ENCODE assay signal across 14 cellular contexts in genomic region chrX:38882894-38883620, GRCh38.
DNase-seq lines count a peak whose midpoint lies in the region; ATAC-seq and TF ChIP-seq lines count a peak whose summit lies in the region.
"Had no signal": no experiment of that assay in that cellular context is flagged by ENCODE, and none has a peak within 500 bp of the region (broad histone marks: within the 10 kb centered on the region; RNA-seq: fewer than 3 reads in every experiment).

No MANE protein-coding gene starts in this region.

- H4K8ac ChIP-seq in neuronal stem cell (ENCODE audit: low read depth, low read length) = no peak overlapping the region

- H3K4me1 ChIP-seq in RWPE2 (ENCODE audit: insufficient read depth, poor library complexity, severe bottlenecking) (peaks cover 5% of the 10 kb centered on the region), neuronal stem cell (ENCODE audit: control insufficient read depth in 2 of 2, insufficient read depth in 1 of 2, low read depth in 1 of 2, low read length in 2 of 2) (no peaks in the 10 kb centered on the region)

- H2BK15ac ChIP-seq in neuronal stem cell (ENCODE audit: low read length) = no peak overlapping the region

- DNase-seq in AG08395 (ENCODE audit: low spot score) = peak; percentile 79
- DNase-seq in HCEC 1CT = peak; percentile 95
- peak; percentile 76 for DNase-seq in RWPE2 (ENCODE audit: low spot score)
- DNase-seq in fibroblast of the aortic adventitia (ENCODE audit: low read depth) = peak; percentile 75
- no peak for DNase-seq in neuronal stem cell (ENCODE audit: low spot score)
- no peak for DNase-seq in ecto neural progenitor cell (ENCODE audit: low spot score)
- DNase-seq in NCI-H2081 (lab: John Stamatoyannopoulos, UW) = no peak
- DNase-seq: activated T-cell treated with anti-CD3 and anti-CD28 coated beads, Interleukin-2, amount 50 U/mL, for 72 hours; C1 segment of cervical spinal cord; naive B cell; NCI-H526 treated with DMSO at 0.1 percent for 48 hours; stimulated activated naive CD4-positive, alpha-beta T cell treated with Interleukin-2 at 50 U/mL for 16 hours had no signal

- no peak overlapping the region for H3K9ac ChIP-seq in neuronal stem cell (ENCODE audit: low read depth, low read length, poor library complexity)
- H3K9ac ChIP-seq: KMS-11 had no signal

- H2BK120ac ChIP-seq in neuronal stem cell (ENCODE audit: low read depth, low read length) = no peak overlapping the region

- H2AFZ ChIP-seq in neuronal stem cell (ENCODE audit: low read length) = no peak overlapping the region

- no peak overlapping the region for H3K4ac ChIP-seq in neuronal stem cell (ENCODE audit: low read length)

- H3K79me1 ChIP-seq in neuronal stem cell (ENCODE audit: low read depth, low read length) = no peaks in the 10 kb centered on the region

- peak overlapping the region; percentile 60 for H3K27ac ChIP-seq in RWPE2 (ENCODE audit: poor library complexity, severe bottlenecking)
- H3K27ac ChIP-seq in neuronal stem cell (replicated peaks; ENCODE audit: low read length) = no peak overlapping the region
- H3K27ac ChIP-seq: KMS-11 had no signal

- H2BK5ac ChIP-seq in neuronal stem cell (ENCODE audit: low read length) = no peak overlapping the region

- H3K23ac ChIP-seq in neuronal stem cell (ENCODE audit: low read depth, low read length, poor library complexity) = no peak overlapping the region

- H3K14ac ChIP-seq in neuronal stem cell (ENCODE audit: low read length) = no peak overlapping the region

- H3K36me3 ChIP-seq in RWPE2 (ENCODE audit: low read depth) (no peaks in the 10 kb centered on the region), neuronal stem cell (replicated peaks in 1 of 2; ENCODE audit: control insufficient read depth in 2 of 2, insufficient read depth in 2 of 2, low read length in 2 of 2) (no peaks in the 10 kb centered on the region)

- no CpG with 5 or more reads among the region's 4 CpGs for WGBS in neuronal stem cell (ENCODE audit: extremely low coverage in 2 of 2, insufficient read length in 2 of 2, insufficient replicate concordance in 1 of 2), 2 donors

- H3K18ac ChIP-seq in neuronal stem cell (ENCODE audit: low read length) = no peak overlapping the region

- H2AK5ac ChIP-seq in neuronal stem cell (ENCODE audit: low read depth, low read length) = no peak overlapping the region

- ATAC-seq in RWPE2 (ENCODE audit: low read depth) = peak; percentile 99
- ATAC-seq in GM21619 (IDR thresholded peaks at IDR 0.05; ENCODE audit: unreplicated experiment) = no peak
- ATAC-seq: activated T-cell treated with anti-CD3 and anti-CD28 coated beads, Interleukin-2, amount 50 U/mL, for 72 hours had no signal

- H2BK12ac ChIP-seq in neuronal stem cell (ENCODE audit: low read length) = no peak overlapping the region

- no peaks in the 10 kb centered on the region for H3K9me3 ChIP-seq in RWPE2 (ENCODE audit: severe bottlenecking)
- no peaks in the 10 kb centered on the region for H3K9me3 ChIP-seq in neuronal stem cell (replicated peaks in 1 of 2; ENCODE audit: control insufficient read depth in 2 of 2, insufficient read depth in 1 of 2, low read depth in 1 of 2, low read length in 2 of 2)

- H4K91ac ChIP-seq in neuronal stem cell (ENCODE audit: low read depth, low read length, poor library complexity) = no peak overlapping the region

- H3K27me3 ChIP-seq in RWPE2 (ENCODE audit: insufficient read depth, poor library complexity, severe bottlenecking) = no peaks in the 10 kb centered on the region
- no peaks in the 10 kb centered on the region for H3K27me3 ChIP-seq in neuronal stem cell (ENCODE audit: control insufficient read depth in 3 of 3, insufficient read depth in 3 of 3, low read depth in 1 of 3, low read length in 3 of 3)

- no peak overlapping the region for H3K4me3 ChIP-seq in RWPE2 (ENCODE audit: severe bottlenecking)
- H3K4me3 ChIP-seq in fibroblast of the aortic adventitia (ENCODE audit: low read depth, low read length) = no peak overlapping the region
- no peak overlapping the region for H3K4me3 ChIP-seq in neuronal stem cell (ENCODE audit: low read length in 2 of 2)

- H3K4me2 ChIP-seq in neuronal stem cell (ENCODE audit: insufficient read depth, low read length, poor library complexity, severe bottlenecking) = no peak overlapping the region
- H3K4me2 ChIP-seq: KMS-11 had no signal

- TF ChIP-seq CTCF in RWPE2 (IDR thresholded peaks at IDR 0.05; ENCODE audit: poor library complexity, severe bottlenecking) (no peak), fibroblast of the aortic adventitia (IDR thresholded peaks at IDR 0.05; ENCODE audit: insufficient read depth, low read length) (peak; percentile 5)

Comparison
In these comparisons a context has a peak if more than half of its experiments do, and no peak if none do; other contexts are left out.
1. DNase-seq: peak in AG08395 (single experiment), HCEC 1CT (single experiment), RWPE2 (single experiment) and fibroblast of the aortic adventitia (single experiment); none in neuronal stem cell (single experiment), ecto neural progenitor cell (single experiment) and NCI-H2081 (0 of 2).